ENCODE assay signal across 22 cellular contexts in the genomic region with DNA sequence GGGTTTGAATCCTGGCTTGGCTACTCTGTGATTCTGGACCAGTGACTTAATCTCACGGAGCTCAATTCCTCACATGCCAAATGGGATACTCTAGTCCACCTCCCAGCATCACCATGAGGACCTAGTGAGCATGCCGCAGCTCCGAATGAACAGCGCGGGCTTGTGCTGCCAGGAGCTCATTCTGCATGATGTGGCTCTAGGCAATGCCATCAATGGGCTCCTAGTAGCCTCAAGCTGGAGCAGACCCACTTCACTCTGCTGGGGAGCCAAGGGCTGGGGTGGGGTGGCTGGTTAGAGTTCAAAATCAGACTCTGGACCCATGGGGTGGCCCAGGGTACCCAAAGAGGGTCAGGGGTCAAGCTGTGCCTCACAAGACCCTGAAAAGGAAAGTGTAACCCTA.
"Had no signal": no experiment of that assay in that cellular context is flagged by ENCODE, and none has a peak within 500 bp of the region (broad histone marks: within the 10 kb centered on the region; RNA-seq: fewer than 3 reads in every experiment).

No MANE protein-coding gene starts in this region.

- ATAC-seq: gastroesophageal sphincter; heart right ventricle; left ventricle myocardium superior; mucosa of descending colon; stimulated activated naive B cell treated with anti-CD40 and anti-IgM and Interleukin-4, amounts not matched to agents 10 μg/mL and 1 μg/mL and 100 μg/mL, for 72 hours had no signal

- DNase-seq: activated CD4-positive, alpha-beta T cell treated with anti-CD3 and anti-CD28 coated beads, Interleukin-2, amount 50 U/mL, for 1 hour; activated CD4-positive, CD25-positive, alpha-beta regulatory T cell treated with anti-CD3 and anti-CD28 coated beads, Interleukin-2, amount 50 U/mL, for 72 hours; activated naive CD4-positive, alpha-beta T cell treated with Interleukin-2 at 50 U/mL for 16 hours; activated naive CD8-positive, alpha-beta T cell treated with anti-CD3 and anti-CD28 coated beads, Interleukin-2, amount 10 ng/mL, durations not matched to agents 7 days and 5 days; activated T-cell treated with anti-CD3 and anti-CD28 coated beads, Interleukin-2, amount 50 U/mL, for 24 hours; central memory CD4-positive, alpha-beta T cell; effector CD4-positive, alpha-beta T cell; heart right ventricle; kidney glomerular epithelial cell; left ventricle myocardium superior; mucosa of descending colon; naive B cell; stimulated activated naive B cell treated with anti-CD40 and anti-IgM and Interleukin-4, amounts not matched to agents 10 μg/mL and 1 μg/mL and 100 μg/mL, for 72 hours; uterus had no signal

- H3K4me3 ChIP-seq: coronary artery, esophagus muscularis mucosa, gastroesophageal sphincter, heart right ventricle, mucosa of descending colon, tibial artery, uterus had no signal

- H3K36me3 Mint-ChIP-seq: activated naive CD8-positive, alpha-beta T cell treated with anti-CD3 and anti-CD28 coated beads, Interleukin-2, amount 10 ng/mL, durations not matched to agents 7 days and 5 days; brain; naive B cell; stimulated activated naive B cell treated with anti-CD40 and anti-IgM and Interleukin-4, amounts not matched to agents 10 μg/mL and 1 μg/mL and 100 μg/mL, for 72 hours had no signal

- H3K9me3 Mint-ChIP-seq: activated naive CD8-positive, alpha-beta T cell treated with anti-CD3 and anti-CD28 coated beads, Interleukin-2, amount 10 ng/mL, durations not matched to agents 7 days and 5 days; activated T-cell treated with anti-CD3 and anti-CD28 coated beads, Interleukin-2, amount 50 U/mL, for 24 hours; activated T-helper 2 cell treated with anti-CD3 and anti-CD28 coated beads, Interferon-gamma antibody, Interleukin-2, Interleukin-4, amounts not matched to agents 10 μg/mL and 5 μg/mL and 100 μg/mL, durations not matched to agents 14 hours and 24 hours and 36 hours; naive B cell; stimulated activated naive B cell treated with anti-CD40 and anti-IgM and Interleukin-4, amounts not matched to agents 10 μg/mL and 1 μg/mL and 100 μg/mL, for 72 hours; T-helper 1 cell treated with Interleukin-12 subunit alpha and Interleukin-12 subunit beta and Interleukin-4 antibody, amounts not matched to agents 30 μg/mL and 1 μg/mL, for 36 hours had no signal

- H3K4me1 ChIP-seq: parathyroid adenoma, uterus had no signal

- H3K4me3 Mint-ChIP-seq: activated naive CD8-positive, alpha-beta T cell treated with anti-CD3 and anti-CD28 coated beads, Interleukin-2, amount 10 ng/mL, durations not matched to agents 7 days and 5 days; activated T-cell treated with anti-CD3 and anti-CD28 coated beads, Interleukin-2, amount 50 U/mL, for 24 hours; brain; naive B cell; stimulated activated naive B cell treated with anti-CD40 and anti-IgM and Interleukin-4, amounts not matched to agents 10 μg/mL and 1 μg/mL and 100 μg/mL, for 72 hours; T-helper 1 cell treated with Interleukin-12 subunit alpha and Interleukin-12 subunit beta and Interleukin-4 antibody, amounts not matched to agents 30 μg/mL and 1 μg/mL, for 36 hours had no signal

- H3K27me3 ChIP-seq: uterus had no signal

- H3K9me3 ChIP-seq: esophagus muscularis mucosa, gastroesophageal sphincter, heart right ventricle, mucosa of descending colon, tibial artery, uterus had no signal

- H3K27ac ChIP-seq: coronary artery, esophagus muscularis mucosa, gastroesophageal sphincter, heart right ventricle, parathyroid adenoma, tibial artery, uterus had no signal

- H3K27ac Mint-ChIP-seq: activated naive CD8-positive, alpha-beta T cell treated with anti-CD3 and anti-CD28 coated beads, Interleukin-2, amount 10 ng/mL, durations not matched to agents 7 days and 5 days; activated T-cell treated with anti-CD3 and anti-CD28 coated beads, Interleukin-2, amount 50 U/mL, for 24 hours; activated T-helper 2 cell treated with anti-CD3 and anti-CD28 coated beads, Interferon-gamma antibody, Interleukin-2, Interleukin-4, amounts not matched to agents 10 μg/mL and 5 μg/mL and 100 μg/mL, durations not matched to agents 14 hours and 24 hours and 36 hours; brain; naive B cell; stimulated activated naive B cell treated with anti-CD40 and anti-IgM and Interleukin-4, amounts not matched to agents 10 μg/mL and 1 μg/mL and 100 μg/mL, for 72 hours; T-helper 1 cell treated with Interleukin-12 subunit alpha and Interleukin-12 subunit beta and Interleukin-4 antibody, amounts not matched to agents 30 μg/mL and 1 μg/mL, for 36 hours had no signal

- H3K36me3 ChIP-seq: esophagus muscularis mucosa, gastroesophageal sphincter, heart right ventricle, tibial artery, uterus had no signal
